8 cellular contexts compared by ENCODE assay signal in genomic region chr6:26197736-26198625, GRCh38.
DNase-seq lines count a peak whose midpoint lies in the region; ATAC-seq and TF ChIP-seq lines count a peak whose summit lies in the region.

No MANE protein-coding gene starts in this region.

- no peaks in the 10 kb centered on the region for H3K4me1 ChIP-seq in SJCRH30
- no peaks in the 10 kb centered on the region for H3K4me1 ChIP-seq in upper lobe of right lung

- peak overlapping the region; percentile 82 for H3K27ac ChIP-seq in CD4-positive, alpha-beta T cell (ENCODE audit: low read depth, low read length)
- H3K27ac ChIP-seq in SJCRH30 (peak overlapping the region; percentile 78), upper lobe of right lung (peak overlapping the region; percentile 97)

- intact Hi-C loops in CD4-positive, alpha-beta T cell (cut with DNase I, micrococcal nuclease), result loop anchor here (1.0 to 5.0 kb wide), 10 partner anchors 9 to 934 kb away; a partner anchor contains a TSS
- intact Hi-C loops in upper lobe of right lung (cut with DNase I), result loop anchor here (2.0 kb wide), 1 partner anchor 19 kb away; a partner anchor contains a TSS

- POLR2A ChIA-PET in CD4-positive, alpha-beta T cell (lab: Charles Lee), result interaction anchor here (0.6 to 21.3 kb wide), 55 partner anchors 8 to 1696 kb away, joined by 3 to 1838 read pairs (median 33); partner anchors contain the start of genes HFE, HMGN4 and ZNF184
- POLR2A ChIA-PET in HEK293T (lab: Yijun Ruan, JAX), result interaction anchor here (1.0 to 5.2 kb wide), 25 partner anchors 10 to 1695 kb away, joined by 3 to 167 read pairs (median 16); a partner anchor contains a TSS

- ATAC-seq in CD4-positive, alpha-beta T cell (ENCODE audit: poor library complexity), result peak; percentile 0
- ATAC-seq in upper lobe of right lung (no peak), HG03521 (IDR thresholded peaks at IDR 0.05; ENCODE audit: unreplicated experiment) (no peak), HG02938 (IDR thresholded peaks at IDR 0.05; ENCODE audit: unreplicated experiment) (no peak)

- TF ChIP-seq CTCF in CD4-positive, alpha-beta T cell (IDR thresholded peaks at IDR 0.05), result no peak
- no peak for TF ChIP-seq CTCF in mesothelial cell of epicardium (IDR thresholded peaks at IDR 0.05; ENCODE audit: unreplicated experiment)
- TF ChIP-seq CTCF in upper lobe of right lung (IDR thresholded peaks at IDR 0.05), result no peak

- H3K27me3 ChIP-seq in CD4-positive, alpha-beta T cell (ENCODE audit: control insufficient read depth, insufficient read depth, low read length), result no peaks in the 10 kb centered on the region
- H3K27me3 ChIP-seq in SJCRH30, result no peaks in the 10 kb centered on the region
- peaks cover 36% of the 10 kb centered on the region for H3K27me3 ChIP-seq in upper lobe of right lung

- H3K4me3 ChIP-seq in SJCRH30, result peak overlapping the region; percentile 67
- H3K4me3 ChIP-seq in upper lobe of right lung, result peak overlapping the region; percentile 69

- peak overlapping the region; percentile 97 for H3K27ac Mint-ChIP-seq in CD4-positive, alpha-beta T cell
- peak overlapping the region; percentile 100 for H3K27ac Mint-ChIP-seq in mesothelial cell of epicardium

- no peaks in the 10 kb centered on the region for H3K9me3 Mint-ChIP-seq in CD4-positive, alpha-beta T cell
- no peaks in the 10 kb centered on the region for H3K9me3 Mint-ChIP-seq in mesothelial cell of epicardium

- no peaks in the 10 kb centered on the region for H3K36me3 ChIP-seq in SJCRH30
- H3K36me3 ChIP-seq in upper lobe of right lung, result no peaks in the 10 kb centered on the region

- no peaks in the 10 kb centered on the region for H3K9me3 ChIP-seq in CD4-positive, alpha-beta T cell (ENCODE audit: control insufficient read depth, low read length)
- H3K9me3 ChIP-seq in SJCRH30 (replicated peaks) (no peaks in the 10 kb centered on the region), upper lobe of right lung (no peaks in the 10 kb centered on the region)

- H3K36me3 Mint-ChIP-seq in CD4-positive, alpha-beta T cell (ENCODE audit: low read depth), result peaks cover 40% of the 10 kb centered on the region
- H3K36me3 Mint-ChIP-seq in mesothelial cell of epicardium, result no peaks in the 10 kb centered on the region

- H3K4me1 Mint-ChIP-seq in CD4-positive, alpha-beta T cell (ENCODE audit: low read depth), result peaks cover 50% of the 10 kb centered on the region
- H3K4me1 Mint-ChIP-seq in mesothelial cell of epicardium, result peaks cover 32% of the 10 kb centered on the region

- H3K27me3 Mint-ChIP-seq in CD4-positive, alpha-beta T cell, result no peaks in the 10 kb centered on the region
- no peaks in the 10 kb centered on the region for H3K27me3 Mint-ChIP-seq in mesothelial cell of epicardium (ENCODE audit: low read depth)

- CTCF ChIA-PET in CD4-positive, alpha-beta T cell (lab: Charles Lee), result interaction anchor here (0.7 to 6.4 kb wide), 22 partner anchors 9 to 1610 kb away, joined by 3 to 56 read pairs (median 6); a partner anchor contains a TSS
- CTCF ChIA-PET in HEK293T (lab: Yijun Ruan, JAX), result interaction anchor here (1.1 to 1.7 kb wide), 3 partner anchors 9 to 38 kb away, joined by 3 to 7 read pairs (median 3); a partner anchor contains a TSS

- H3K4me3 Mint-ChIP-seq in CD4-positive, alpha-beta T cell, result peak overlapping the region; percentile 94
- H3K4me3 Mint-ChIP-seq in mesothelial cell of epicardium, result peak overlapping the region; percentile 97

- peak in 5 of 10 experiments; percentile 17 to 35 (median 26) for DNase-seq in CD4-positive, alpha-beta T cell
- DNase-seq in HEK293T (ENCODE audit: extremely low spot score) (no peak), SJCRH30 (peak; percentile 48 to 59), cerebellar cortex (ENCODE audit: low spot score) (peak; percentile 68), mesothelial cell of epicardium (ENCODE audit: low spot score in 2 of 2, unreplicated experiment in 2 of 2) (no peak), upper lobe of right lung (no peak)

TF ChIP-seq in HEK293T, 16 proteins besides CTCF, POLR2A, EP300 and RAD21:
- TF ChIP-seq ZNF384 (IDR thresholded peaks at IDR 0.05) (no peak), L3MBTL2 (conservative IDR thresholded peaks at IDR 0.05) (0 out of 2 replicates have a peak, but pooled peaks have one; percentile 4)

Comparison
In these comparisons a context has a peak if more than half of its experiments do, and no peak if none do; other contexts are left out.
1. DNase-seq: peak in SJCRH30 (2 of 2) and cerebellar cortex (single experiment); none in HEK293T (single experiment), mesothelial cell of epicardium (0 of 2) and upper lobe of right lung (single experiment).
2. Peak in every context shown above with its lines, with median percentiles within 50 percentile points of each other: H3K27ac ChIP-seq.